ENCODE assay signal across 8 cellular contexts in genomic region chr1:153775432-153776311, GRCh38. TPM values are rescaled to one million over a fixed set of nuclear protein-coding genes. Genes with fewer than 3 reads are reported as not detected.
A peak's percentile ranks its signal among the peaks of the same experiment; 100 is the strongest.
DNase-seq lines count a peak whose midpoint lies in the region; ATAC-seq lines count a peak whose summit lies in the region.

No MANE protein-coding gene starts in this region.

- H3K36me3 ChIP-seq in mesendoderm (ENCODE audit: control insufficient read depth, insufficient read depth, low read length), result peaks cover 7% of the 10 kb centered on the region

- H3K4me1 ChIP-seq in mesendoderm (ENCODE audit: control insufficient read depth, low read depth, low read length), result peaks cover 6% of the 10 kb centered on the region

- peak overlapping the region; percentile 99 for H3K23ac ChIP-seq in mesendoderm (ENCODE audit: low read length)

- ATAC-seq in HG02970 (IDR thresholded peaks at IDR 0.05; ENCODE audit: low FRiP score, unreplicated experiment) (peak; percentile 39), GM18517 (IDR thresholded peaks at IDR 0.05; ENCODE audit: unreplicated experiment) (no peak)

- H3K27ac ChIP-seq in mesendoderm (ENCODE audit: low read depth, low read length), result peak overlapping the region; percentile 91

- H4K5ac ChIP-seq in mesendoderm (ENCODE audit: low read length), result no peak overlapping the region

- H3K79me2 ChIP-seq in mesendoderm (ENCODE audit: control insufficient read depth, insufficient read depth, low read length), result no peaks in the 10 kb centered on the region

- no CpG with 5 or more reads among the region's 83 CpGs for WGBS in mesendoderm (ENCODE audit: extremely low coverage, insufficient coverage, low lambda C conversion rate)

- no peak overlapping the region for H4K8ac ChIP-seq in mesendoderm (ENCODE audit: low read depth, low read length)

- no peaks in the 10 kb centered on the region for H3K27me3 ChIP-seq in mesendoderm (ENCODE audit: insufficient read depth, low read length, poor library complexity)

- DNase-seq in GM04504 (ENCODE audit: low read depth), result peak; percentile 25
- peak; percentile 69 for DNase-seq in NCI-H2227 treated with DMSO at 0.1 percent for 48 hours (lab: John Stamatoyannopoulos, UW)
- peak; percentile 54 to 59 for DNase-seq in activated CD4-positive, alpha-beta T cell treated with anti-CD3 and anti-CD28 coated beads, Interleukin-2, amount 50 U/mL, for 4 hours
- DNase-seq in effector CD4-positive, alpha-beta T cell, result peak; percentile 46
- DNase-seq in mesendoderm, result peak; percentile 94
- DNase-seq in stimulated activated CD8-positive, alpha-beta memory T cell treated with anti-CD3 and anti-CD28 coated beads, Interleukin-2, amount 100 ng/mL, for 1 hour (ENCODE audit: low read depth in 2 of 2), result peak; percentile 20 to 50

- peak overlapping the region; percentile 97 for H3K9ac ChIP-seq in mesendoderm (ENCODE audit: low read length)

- H3K4ac ChIP-seq in mesendoderm (ENCODE audit: low read depth, low read length), result peak overlapping the region; percentile 56

- H3K4me2 ChIP-seq in mesendoderm (ENCODE audit: low read length), result peak overlapping the region; percentile 91

- H2BK120ac ChIP-seq in mesendoderm (ENCODE audit: low read depth, low read length), result no peak overlapping the region

- H2BK15ac ChIP-seq in mesendoderm (replicated peaks; ENCODE audit: low read depth), result no peak overlapping the region

- H3K18ac ChIP-seq in mesendoderm (ENCODE audit: low read length), result peak overlapping the region; percentile 31

- H3K56ac ChIP-seq in mesendoderm (ENCODE audit: low read length), result peak overlapping the region; percentile 96

- H3K4me3 ChIP-seq in mesendoderm (ENCODE audit: low read length), result peak overlapping the region; percentile 86

- H2BK5ac ChIP-seq in mesendoderm (ENCODE audit: low read length), result peak overlapping the region; percentile 55

- no peak overlapping the region for H2AK5ac ChIP-seq in mesendoderm (ENCODE audit: low read length)

- peaks cover 9% of the 10 kb centered on the region for H3K79me1 ChIP-seq in mesendoderm (ENCODE audit: low read length)

RNA-seq across cellular contexts. Expression of gene SLC27A3, which starts 0.5 kb away (rescaled TPM):
- 20.2 TPM for polyA plus RNA-seq in mesendoderm (2013, experiment 1 of 2)
- polyA plus RNA-seq in mesendoderm (2013, experiment 2 of 2), result 18.8 TPM

RNA-seq across cellular contexts. Expression of gene INTS3, which starts 47.8 kb away (rescaled TPM):
- polyA plus RNA-seq in mesendoderm (2013, experiment 1 of 2), result 24.5 TPM
- polyA plus RNA-seq in mesendoderm (2013, experiment 2 of 2), result 24.1 TPM

Comparison
In these comparisons a context has a peak if more than half of its experiments do, and no peak if none do; other contexts are left out.
1. DNase-seq: peak in every context shown above with its lines; median percentile 94 in mesendoderm; 69 in NCI-H2227 treated with DMSO at 0.1 percent for 48 hours; 56 in activated CD4-positive, alpha-beta T cell treated with anti-CD3 and anti-CD28 coated beads, Interleukin-2, amount 50 U/mL, for 4 hours; 46 in effector CD4-positive, alpha-beta T cell; 35 in stimulated activated CD8-positive, alpha-beta memory T cell treated with anti-CD3 and anti-CD28 coated beads, Interleukin-2, amount 100 ng/mL, for 1 hour; 25 in GM04504.